ENCODE assay signal across 7 cellular contexts in genomic region chr5:102010644-102011043, GRCh38.
"Had no signal": no experiment of that assay in that cellular context is flagged by ENCODE, and none has a peak within 500 bp of the region (broad histone marks: within the 10 kb centered on the region; RNA-seq: fewer than 3 reads in every experiment).

No MANE protein-coding gene starts in this region.

- FAIRE-seq: HepG2, HTR-8/SVneo, K562 had no signal

- H3K4me3 Mint-ChIP-seq: IgD-negative memory B cell had no signal

- H3K9me3 Mint-ChIP-seq: IgD-negative memory B cell had no signal

- H3K36me3 Mint-ChIP-seq: IgD-negative memory B cell had no signal

- DNase-seq: IMR-90, KBM-7 had no signal

- H3K27me3 Mint-ChIP-seq: IgD-negative memory B cell had no signal

- H3K4me3 ChIP-seq: K562 had no signal

- H3K27ac ChIP-seq: HL-60 had no signal

- ATAC-seq: HepG2, K562 had no signal

- H3K27ac Mint-ChIP-seq: IgD-negative memory B cell had no signal

- H3K4me1 Mint-ChIP-seq: IgD-negative memory B cell had no signal
